Comparison of ENCODE assay signal across 1 cellular context in genomic region chr15:44295909-44296420, GRCh38.
TF ChIP-seq lines count a peak whose summit lies in the region.

No MANE protein-coding gene starts in this region.

TF ChIP-seq in GM12878, 131 proteins besides CTCF, POLR2A, EP300 and RAD21 (continued from another document):
- no peak for TF ChIP-seq CEBPZ (IDR thresholded peaks at IDR 0.05; ENCODE audit: low read depth, low read length)
- no peak for TF ChIP-seq IKZF2 (IDR thresholded peaks at IDR 0.05)
- no peak for TF ChIP-seq TCF12 (IDR thresholded peaks at IDR 0.05; ENCODE audit: low read depth, low read length)
- no peak for TF ChIP-seq SKIL (IDR thresholded peaks at IDR 0.05; ENCODE audit: low read depth, poor library complexity, severe bottlenecking)
- no peak for TF ChIP-seq ZNF217 (IDR thresholded peaks at IDR 0.05)
- TF ChIP-seq NFXL1 (IDR thresholded peaks at IDR 0.05; ENCODE audit: borderline replicate concordance) = no peak
- no peak for TF ChIP-seq ELK1 (IDR thresholded peaks at IDR 0.05; ENCODE audit: low read depth, low read length)
- no peak for TF ChIP-seq MEF2A (IDR thresholded peaks at IDR 0.05; ENCODE audit: insufficient read depth, low read depth, low read length)
- no peak for TF ChIP-seq SRF (IDR thresholded peaks at IDR 0.05; ENCODE audit: low read depth in 2 of 2, low read length in 2 of 2)
- TF ChIP-seq KAT2A (conservative IDR thresholded peaks at IDR 0.05; ENCODE audit: control insufficient read depth, low read depth, low read length) = no peak
- TF ChIP-seq CHD4 (IDR thresholded peaks at IDR 0.05) = no peak
- TF ChIP-seq BCL11A (IDR thresholded peaks at IDR 0.05; ENCODE audit: low read depth, low read length) = no peak
- TF ChIP-seq BCL3 (IDR thresholded peaks at IDR 0.05; ENCODE audit: borderline replicate concordance, insufficient read depth, low read depth, low read length, poor library complexity, severe bottlenecking) = no peak
- TF ChIP-seq SMC3 (IDR thresholded peaks at IDR 0.05; ENCODE audit: borderline replicate concordance, low read length) = no peak
- no peak for TF ChIP-seq PBX3 (IDR thresholded peaks at IDR 0.05; ENCODE audit: insufficient replicate concordance, low read depth, low read length)
